27 cellular contexts compared by ENCODE assay signal in genomic region chr16:8782673-8783072, GRCh38. TPM values are rescaled to one million over a fixed set of nuclear protein-coding genes. Genes with fewer than 3 reads are reported as not detected.
DNase-seq lines count a peak whose midpoint lies in the region; ATAC-seq, FAIRE-seq and TF ChIP-seq lines count a peak whose summit lies in the region.
"Had no signal": no experiment of that assay in that cellular context is flagged by ENCODE, and none has a peak within 500 bp of the region (broad histone marks: within the 10 kb centered on the region; RNA-seq: fewer than 3 reads in every experiment).

No MANE protein-coding gene starts in this region.

- TF ChIP-seq RAD21 in HepG2 (CRISPR knock-in tag; IDR thresholded peaks at IDR 0.05): no peak

- H3K4me1 Mint-ChIP-seq in neural progenitor cell: peaks cover 7% of the 10 kb centered on the region
- no peaks in the 10 kb centered on the region for H3K4me1 Mint-ChIP-seq in stimulated activated naive B cell treated with anti-CD40 and anti-IgM and Interleukin-4, amounts not matched to agents 10 μg/mL and 1 μg/mL and 100 μg/mL, for 72 hours
- H3K4me1 Mint-ChIP-seq: CD14-positive monocyte; CD4-positive, alpha-beta memory T cell had no signal

- ATAC-seq in HepG2: no peak
- no peak for ATAC-seq in right lobe of liver
- ATAC-seq in stimulated activated naive B cell treated with anti-CD40 and anti-IgM and Interleukin-4, amounts not matched to agents 10 μg/mL and 1 μg/mL and 100 μg/mL, for 72 hours (replicated peaks): no peak
- ATAC-seq in gastrocnemius medialis: no peak
- ATAC-seq: A549 had no signal

- CTCF ChIA-PET in HepG2 (lab: Yijun Ruan, JAX; ENCODE audit: low intra/inter-chr PET ratio, low total read pairs): no interaction called here

- no peak overlapping the region for H2AFZ ChIP-seq in HepG2 (ENCODE audit: low read length)
- H2AFZ ChIP-seq in neural progenitor cell (replicated peaks): no peak overlapping the region

- H3K4me3 Mint-ChIP-seq in neural progenitor cell: no peak overlapping the region
- H3K4me3 Mint-ChIP-seq in stimulated activated naive B cell treated with anti-CD40 and anti-IgM and Interleukin-4, amounts not matched to agents 10 μg/mL and 1 μg/mL and 100 μg/mL, for 72 hours: no peak overlapping the region
- H3K4me3 Mint-ChIP-seq: CD14-positive monocyte; CD4-positive, alpha-beta memory T cell; HFFc6 had no signal

- TF ChIP-seq POLR2A in HepG2 (IDR thresholded peaks at IDR 0.05; ENCODE audit: insufficient read depth in 1 of 2, low read depth in 2 of 2, low read length in 2 of 2): no peak
- no peak for TF ChIP-seq POLR2A in right lobe of liver (IDR thresholded peaks at IDR 0.05)
- no peak for TF ChIP-seq POLR2A in erythroblast (IDR thresholded peaks at IDR 0.05; ENCODE audit: low read length)
- no peak for TF ChIP-seq POLR2A in gastrocnemius medialis (IDR thresholded peaks at IDR 0.05)

- H3K4me2 ChIP-seq in HepG2 (ENCODE audit: low read depth, low read length) (no peak overlapping the region), neural progenitor cell (no peak overlapping the region)
- H3K4me2 ChIP-seq: A549; BLaER1 treated with 17β-estradiol and CSF1 and Interleukin-3, amounts not matched to agents 10 nM and 100 nM had no signal

- no peaks in the 10 kb centered on the region for H3F3A ChIP-seq in neural progenitor cell (ENCODE audit: low read depth)

- H3K4me3 ChIP-seq in HepG2 (replicated peaks in 1 of 3; ENCODE audit: insufficient read depth in 1 of 3, low read depth in 2 of 3, low read length in 3 of 3) (no peak overlapping the region), right lobe of liver (no peak overlapping the region), neural progenitor cell (no peak overlapping the region), gastrocnemius medialis (no peak overlapping the region)
- H3K4me3 ChIP-seq: A549; BLaER1 treated with 17β-estradiol and CSF1 and Interleukin-3, amounts not matched to agents 10 nM and 100 nM; HAP-1 had no signal

- in situ Hi-C loops in HepG2 (cut with HindIII; ENCODE audit: extremely low pct_ligation_motif_present, low pct_unique_long_range_greater_than_20kb) (no loop called here), gastrocnemius medialis (cut with MboI; ENCODE audit: low sequenced_read_pairs in 4 of 4) (no loop called here)

- BruUV-seq in HepG2 (replicated peaks; lab: Mats Ljungman, UMichigan): no TSS peak

- TF ChIP-seq CTCF in HepG2 (CRISPR knock-in tag; IDR thresholded peaks at IDR 0.05): no peak
- no peak for TF ChIP-seq CTCF in right lobe of liver (IDR thresholded peaks at IDR 0.05)
- TF ChIP-seq CTCF in VCaP (conservative IDR thresholded peaks at IDR 0.05): no peak
- TF ChIP-seq CTCF in neural progenitor cell (IDR thresholded peaks at IDR 0.05): no peak
- TF ChIP-seq CTCF in gastrocnemius medialis (IDR thresholded peaks at IDR 0.05 in 4 of 5, conservative IDR thresholded peaks at IDR 0.05 in 1 of 5): no peak

- H3K4me1 ChIP-seq in HepG2 (ENCODE audit: insufficient read depth, low read length) (no peaks in the 10 kb centered on the region), right lobe of liver (no peaks in the 10 kb centered on the region), neural progenitor cell (no peaks in the 10 kb centered on the region), gastrocnemius medialis (no peaks in the 10 kb centered on the region)
- H3K4me1 ChIP-seq: A549; BE2C; BLaER1 treated with 17β-estradiol and CSF1 and Interleukin-3, amounts not matched to agents 10 nM and 100 nM; HAP-1 had no signal

- 83% methylated on average over 6 of the region's 6 CpGs for WGBS in HepG2 (ENCODE audit: low lambda C conversion rate)
- WGBS in right lobe of liver (ENCODE audit: insufficient coverage, low coverage, low lambda C conversion rate, missing lambda C conversion rate): 55% methylated on average over 6 of the region's 6 CpGs

- H3K9ac ChIP-seq in HepG2 (ENCODE audit: insufficient read depth, low read depth, low read length): no peak overlapping the region
- H3K9ac ChIP-seq in neural progenitor cell: no peak overlapping the region
- H3K9ac ChIP-seq: BLaER1 treated with 17β-estradiol and CSF1 and Interleukin-3, amounts not matched to agents 10 nM and 100 nM had no signal

- no peak for DNase-seq in HepG2 (ENCODE audit: low spot score)
- DNase-seq in right lobe of liver: no peak
- DNase-seq in neural progenitor cell (ENCODE audit: low spot score): no peak
- no peak for DNase-seq in stimulated activated naive B cell treated with anti-CD40 and anti-IgM and Interleukin-4, amounts not matched to agents 10 μg/mL and 1 μg/mL and 100 μg/mL, for 72 hours
- no peak for DNase-seq in erythroblast (lab: John Stamatoyannopoulos, UW)
- DNase-seq in posterior cingulate gyrus: no peak
- DNase-seq in gastrocnemius medialis: no peak
- DNase-seq: 8988T; ACHN; AML-193; BE2C; Calu3; CD4-positive, alpha-beta memory T cell; COR-L47; DMS53; DMS79 treated with DMSO at 0.1 percent for 48 hours; GF-D8; GOT3; HFFc6 had no signal

- H3K9me3 Mint-ChIP-seq in neural progenitor cell: no peaks in the 10 kb centered on the region
- H3K9me3 Mint-ChIP-seq in stimulated activated naive B cell treated with anti-CD40 and anti-IgM and Interleukin-4, amounts not matched to agents 10 μg/mL and 1 μg/mL and 100 μg/mL, for 72 hours: no peaks in the 10 kb centered on the region
- H3K9me3 Mint-ChIP-seq: CD14-positive monocyte; CD4-positive, alpha-beta memory T cell; HFFc6 had no signal

- intact Hi-C loops in HepG2 (cut with micrococcal nuclease; ENCODE audit: unreplicated experiment) (no loop called here), right lobe of liver (cut with DNase I) (loop anchor here (10.0 kb wide), 1 partner anchor 118 kb away; no protein-coding TSS in a partner anchor), posterior cingulate gyrus (cut with DNase I) (no loop called here), gastrocnemius medialis (cut with DNase I; ENCODE audit: low total_unique reads) (no loop called here)

- TF ChIP-seq EP300 in HepG2 (IDR thresholded peaks at IDR 0.05; ENCODE audit: low read depth in 2 of 2, low read length in 2 of 2) (no peak), HepG2 (CRISPR knock-in tag; IDR thresholded peaks at IDR 0.05; ENCODE audit: borderline replicate concordance) (no peak)

- no peaks in the 10 kb centered on the region for H3K79me2 ChIP-seq in HepG2 (ENCODE audit: insufficient read depth, low read length)
- no peaks in the 10 kb centered on the region for H3K79me2 ChIP-seq in neural progenitor cell (ENCODE audit: low read depth)

- POLR2A ChIA-PET in HepG2 (lab: Yijun Ruan, JAX): no interaction called here

- no peaks in the 10 kb centered on the region for H3K27me3 ChIP-seq in HepG2 (ENCODE audit: control insufficient read depth in 1 of 2, insufficient read depth in 2 of 2, low read length in 2 of 2)
- H3K27me3 ChIP-seq in right lobe of liver: no peaks in the 10 kb centered on the region
- H3K27me3 ChIP-seq in neural progenitor cell: no peaks in the 10 kb centered on the region
- H3K27me3 ChIP-seq in gastrocnemius medialis: no peaks in the 10 kb centered on the region
- H3K27me3 ChIP-seq: BE2C; BLaER1 treated with 17β-estradiol and CSF1 and Interleukin-3, amounts not matched to agents 10 nM and 100 nM had no signal

- H3K27me3 Mint-ChIP-seq in neural progenitor cell (ENCODE audit: insufficient read depth, low read depth): peaks cover 2% of the 10 kb centered on the region
- no peaks in the 10 kb centered on the region for H3K27me3 Mint-ChIP-seq in stimulated activated naive B cell treated with anti-CD40 and anti-IgM and Interleukin-4, amounts not matched to agents 10 μg/mL and 1 μg/mL and 100 μg/mL, for 72 hours
- H3K27me3 Mint-ChIP-seq: CD4-positive, alpha-beta memory T cell had no signal

- H3K9me3 ChIP-seq in HepG2 (ENCODE audit: low read length) (no peaks in the 10 kb centered on the region), right lobe of liver (no peaks in the 10 kb centered on the region), neural progenitor cell (ENCODE audit: low read depth) (no peaks in the 10 kb centered on the region), gastrocnemius medialis (no peaks in the 10 kb centered on the region)
- H3K9me3 ChIP-seq: A549; BE2C; BLaER1 treated with 17β-estradiol and CSF1 and Interleukin-3, amounts not matched to agents 10 nM and 100 nM; HAP-1 had no signal

- peak overlapping the region; percentile 63 for H3K27ac Mint-ChIP-seq in neural progenitor cell
- peak overlapping the region; percentile 17 for H3K27ac Mint-ChIP-seq in stimulated activated naive B cell treated with anti-CD40 and anti-IgM and Interleukin-4, amounts not matched to agents 10 μg/mL and 1 μg/mL and 100 μg/mL, for 72 hours
- H3K27ac Mint-ChIP-seq: CD14-positive monocyte; CD4-positive, alpha-beta memory T cell; HFFc6 had no signal

- no peaks in the 10 kb centered on the region for H4K20me1 ChIP-seq in HepG2 (ENCODE audit: insufficient read depth, low read length)
- H4K20me1 ChIP-seq in neural progenitor cell (ENCODE audit: low read depth): no peaks in the 10 kb centered on the region
- H4K20me1 ChIP-seq: BLaER1 treated with 17β-estradiol and CSF1 and Interleukin-3, amounts not matched to agents 10 nM and 100 nM had no signal

- peaks cover 8 to 27% of the 10 kb centered on the region in 2 experiments; a peak in 4 of 5 replicates for H3K36me3 ChIP-seq in HepG2 (replicated peaks in 1 of 2; ENCODE audit: control insufficient read depth in 1 of 2, insufficient read depth in 2 of 2, low read length in 2 of 2)
- peaks cover 0 to 33% (median 17%) of the 10 kb centered on the region in 4 donors for H3K36me3 ChIP-seq in right lobe of liver
- H3K36me3 ChIP-seq in neural progenitor cell: no peaks in the 10 kb centered on the region
- no peaks in the 10 kb centered on the region for H3K36me3 ChIP-seq in gastrocnemius medialis
- H3K36me3 ChIP-seq: BE2C, HAP-1 had no signal

- H3K27ac ChIP-seq in HepG2 (ENCODE audit: extremely low read length, insufficient read depth, low read length): no peak overlapping the region
- H3K27ac ChIP-seq in right lobe of liver: no peak overlapping the region
- peak overlapping the region; percentile 63 for H3K27ac ChIP-seq in VCaP
- no peak overlapping the region for H3K27ac ChIP-seq in neural progenitor cell
- H3K27ac ChIP-seq in gastrocnemius medialis: no peak overlapping the region
- H3K27ac ChIP-seq: A549; BLaER1 treated with 17β-estradiol and CSF1 and Interleukin-3, amounts not matched to agents 10 nM and 100 nM had no signal

- FAIRE-seq in HepG2 (lab: Jason Lieb, UNC): no peak
- FAIRE-seq: A549, GM12891, GM18507, H54 had no signal

- H3K36me3 Mint-ChIP-seq in neural progenitor cell: peaks cover 23% of the 10 kb centered on the region
- peaks cover 35% of the 10 kb centered on the region in 2 donors for H3K36me3 Mint-ChIP-seq in stimulated activated naive B cell treated with anti-CD40 and anti-IgM and Interleukin-4, amounts not matched to agents 10 μg/mL and 1 μg/mL and 100 μg/mL, for 72 hours

RNA-seq across cellular contexts. Expression of gene TMEM186, which starts 14.8 kb away (rescaled TPM):
- total RNA-seq in HepG2 (2016; rRNA removed; fragmentation: Illumina TruSeq; extraction: Trizol): 19.2 and 19.3 TPM in 2 replicates
- 4.9 and 5.3 TPM in 2 replicates for total RNA-seq in HepG2 (2016; cell fraction: cytosol; rRNA removed; fragmentation: Illumina TruSeq; extraction: Trizol; ENCODE audit: low read depth)
- total RNA-seq in HepG2 (2016; cell fraction: insoluble cytoplasmic fraction; rRNA removed; fragmentation: Illumina TruSeq; extraction: Trizol): 18.1 and 21.2 TPM in 2 replicates
- 9.4 TPM in 2 replicates for total RNA-seq in HepG2 (2016; cell fraction: membrane; rRNA removed; fragmentation: Illumina TruSeq; extraction: Trizol)
- 10.8 and 14.1 TPM in 2 replicates for total RNA-seq in HepG2 (2016; cell fraction: nucleus; rRNA removed; fragmentation: Illumina TruSeq; extraction: Trizol)
- 16.2 and 16.6 TPM in 2 replicates for polyA plus RNA-seq in HepG2 (2011; rRNA removed)
- 17.9 and 19.7 TPM in 2 replicates for polyA plus RNA-seq in HepG2 (2011; cell fraction: cytosol; rRNA removed)
- polyA plus RNA-seq in HepG2 (2011; cell fraction: nucleus; rRNA removed): 7.4 and 11.7 TPM in 2 replicates
- 19.9 and 20.0 TPM in 2 replicates for polyA plus RNA-seq in HepG2 (2012)
- polyA plus RNA-seq in HepG2 (2016; cell fraction: cytosol; fragmentation: Illumina TruSeq; extraction: Trizol; ENCODE audit: low read depth): 4.0 and 4.6 TPM in 2 replicates
- 23.9 and 26.4 TPM in 2 replicates for polyA plus RNA-seq in HepG2 (2016; cell fraction: insoluble cytoplasmic fraction; fragmentation: Illumina TruSeq; extraction: Trizol; ENCODE audit: low read depth)
- polyA plus RNA-seq in HepG2 (2016; cell fraction: membrane; fragmentation: Illumina TruSeq; extraction: Trizol; ENCODE audit: low read depth): 8.6 and 8.7 TPM in 2 replicates
- 25.3 and 26.3 TPM in 2 replicates for polyA plus RNA-seq in HepG2 (2016; cell fraction: nucleus; fragmentation: Illumina TruSeq; extraction: Trizol; ENCODE audit: insufficient read depth, low read depth)
- 14.0 and 14.7 TPM in 2 replicates for polyA minus RNA-seq in HepG2 (2011; rRNA and poly(A)+ RNA removed; ENCODE audit: low replicate concordance)
- polyA minus RNA-seq in HepG2 (2011; cell fraction: cytosol; rRNA and poly(A)+ RNA removed): 4.7 and 5.1 TPM in 2 replicates
- 5.2 and 6.5 TPM in 2 replicates for polyA minus RNA-seq in HepG2 (2011; cell fraction: nucleus; rRNA and poly(A)+ RNA removed)
- total RNA-seq in right lobe of liver: 1 to 10 TPM; 5.0 to 9.4 (median 6.9) TPM
- 6.4 and 9.9 TPM in 2 replicates for total RNA-seq in neural progenitor cell (ENCODE audit: low replicate concordance)
- 10 to 100 TPM; 10.2 to 16.9 (median 11.9) TPM for total RNA-seq in gastrocnemius medialis

RNA-seq across cellular contexts. Expression of gene PMM2, which starts 15.0 kb away (rescaled TPM):
- total RNA-seq in HepG2 (2016; rRNA removed; fragmentation: Illumina TruSeq; extraction: Trizol) (93.7 and 100 TPM in 2 replicates), right lobe of liver (10 to 100 TPM; 18.6 to 47.8 (median 39.0) TPM), neural progenitor cell (ENCODE audit: low replicate concordance) (12.5 and 22.2 TPM in 2 replicates), gastrocnemius medialis (10 to 100 TPM; 10.4 to 20.9 (median 16.6) TPM)
- 13.5 and 14.5 TPM in 2 replicates for total RNA-seq in HepG2 (2016; cell fraction: cytosol; rRNA removed; fragmentation: Illumina TruSeq; extraction: Trizol; ENCODE audit: low read depth)
- total RNA-seq in HepG2 (2016; cell fraction: insoluble cytoplasmic fraction; rRNA removed; fragmentation: Illumina TruSeq; extraction: Trizol): 86.4 and 94.6 TPM in 2 replicates
- total RNA-seq in HepG2 (2016; cell fraction: membrane; rRNA removed; fragmentation: Illumina TruSeq; extraction: Trizol): 34.1 and 38.1 TPM in 2 replicates
- 95.2 and 107 TPM in 2 replicates for total RNA-seq in HepG2 (2016; cell fraction: nucleus; rRNA removed; fragmentation: Illumina TruSeq; extraction: Trizol)
- 50.5 and 52.2 TPM in 2 replicates for polyA plus RNA-seq in HepG2 (2011; rRNA removed)
- 38.6 and 40.1 TPM in 2 replicates for polyA plus RNA-seq in HepG2 (2011; cell fraction: cytosol; rRNA removed)
- 58.3 and 59.2 TPM in 2 replicates for polyA plus RNA-seq in HepG2 (2011; cell fraction: nucleus; rRNA removed)
- 46.5 and 55.2 TPM in 2 replicates for polyA plus RNA-seq in HepG2 (2012)
- polyA plus RNA-seq in HepG2 (2016; cell fraction: cytosol; fragmentation: Illumina TruSeq; extraction: Trizol; ENCODE audit: low read depth): 9.4 and 10.2 TPM in 2 replicates
- polyA plus RNA-seq in HepG2 (2016; cell fraction: insoluble cytoplasmic fraction; fragmentation: Illumina TruSeq; extraction: Trizol; ENCODE audit: low read depth): 85.4 and 97.6 TPM in 2 replicates
- polyA plus RNA-seq in HepG2 (2016; cell fraction: membrane; fragmentation: Illumina TruSeq; extraction: Trizol; ENCODE audit: low read depth): 26.6 and 29.3 TPM in 2 replicates
- 91.3 and 91.5 TPM in 2 replicates for polyA plus RNA-seq in HepG2 (2016; cell fraction: nucleus; fragmentation: Illumina TruSeq; extraction: Trizol; ENCODE audit: insufficient read depth, low read depth)
- polyA minus RNA-seq in HepG2 (2011; rRNA and poly(A)+ RNA removed; ENCODE audit: low replicate concordance): 21.7 and 40.5 TPM in 2 replicates
- 18.1 and 22.2 TPM in 2 replicates for polyA minus RNA-seq in HepG2 (2011; cell fraction: cytosol; rRNA and poly(A)+ RNA removed)
- polyA minus RNA-seq in HepG2 (2011; cell fraction: nucleus; rRNA and poly(A)+ RNA removed): 126 and 133 TPM in 2 replicates

Comparison
In these comparisons a context has a peak if more than half of its experiments do, and no peak if none do; other contexts are left out.
1. intact Hi-C loops: an anchor here in right lobe of liver (10.0 kb wide); none called in HepG2, posterior cingulate gyrus and gastrocnemius medialis.